Comparison of ENCODE assay signal across 8 cellular contexts in the genomic region with DNA sequence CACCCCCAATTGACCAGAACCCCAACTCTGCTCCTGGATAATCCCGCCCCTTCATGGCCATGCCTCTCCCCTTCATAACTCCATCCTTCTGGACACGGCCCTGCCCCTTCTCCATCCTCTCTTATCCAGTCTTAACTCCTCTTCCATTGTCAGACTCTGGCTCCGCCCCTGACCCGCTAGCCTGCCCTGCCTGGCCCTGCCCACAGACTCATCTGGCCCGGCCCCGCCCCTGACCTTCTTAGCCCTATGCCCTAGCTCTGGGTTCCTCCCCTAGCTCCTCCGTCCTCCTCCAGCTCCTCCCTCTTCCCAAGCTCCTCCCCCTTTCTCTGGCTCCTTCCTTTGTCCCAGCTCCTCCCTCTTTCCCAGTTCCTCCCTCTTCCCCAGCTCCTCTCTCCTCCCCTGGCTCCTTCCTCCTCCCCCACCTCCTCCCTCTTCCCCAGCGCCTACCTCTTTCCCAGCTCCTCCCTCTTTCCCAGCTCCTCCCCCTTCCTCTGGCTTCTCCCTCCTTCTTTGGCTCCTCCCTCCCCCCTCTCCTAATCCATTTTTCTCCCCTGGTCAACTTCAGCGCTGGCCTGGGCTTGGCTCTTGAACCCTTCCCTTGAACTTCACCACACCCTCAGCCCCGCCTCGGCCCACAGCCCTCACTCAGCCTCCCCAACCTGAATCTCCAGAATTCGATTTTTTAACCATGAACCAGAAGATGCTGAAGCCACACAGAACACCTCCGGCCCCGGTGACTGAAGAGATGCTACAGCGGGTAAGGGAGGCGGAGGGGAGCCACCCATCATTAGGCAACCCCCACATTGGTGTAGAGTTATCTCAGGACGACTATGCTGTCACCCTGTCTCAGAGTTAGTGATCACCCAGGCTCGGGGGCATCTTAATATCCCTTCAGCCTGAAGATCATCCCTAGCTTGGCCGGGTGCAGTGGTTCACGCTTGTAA. TPM values are rescaled to one million over a fixed set of nuclear protein-coding genes. Genes with fewer than 3 reads are reported as not detected.
DNase-seq lines count a peak whose midpoint lies in the region; ATAC-seq and TF ChIP-seq lines count a peak whose summit lies in the region.

No MANE protein-coding gene starts in this region.

- H3K9me3 ChIP-seq in liver (ENCODE audit: control insufficient read depth in 4 of 4, low read length in 3 of 4) = no peaks in the 10 kb centered on the region
- H3K9me3 ChIP-seq in thoracic aorta = no peaks in the 10 kb centered on the region

- in situ Hi-C loops in G401 (cut with HindIII; ENCODE audit: low sequenced_read_pairs) = no loop called here

- no peaks in the 10 kb centered on the region for H3K27me3 ChIP-seq in liver (ENCODE audit: control insufficient read depth in 4 of 4, insufficient read depth in 4 of 4, low read length in 3 of 4)
- no peaks in the 10 kb centered on the region for H3K27me3 ChIP-seq in thoracic aorta (replicated peaks; ENCODE audit: insufficient read depth)

- no peaks in the 10 kb centered on the region for H3K9me3 Mint-ChIP-seq in T-cell
- H3K9me3 Mint-ChIP-seq in dendritic cell treated with granulocyte-macrophage colony-stimulating factor and Interleukin-4, amounts not matched to agents 40 ng/mL and 50 ng/mL, for 4 days = no peaks in the 10 kb centered on the region

- DNase-seq in G401 (ENCODE audit: low spot score) = peak; percentile 73
- peak; percentile 90 for DNase-seq in NCI-H1436 (lab: John Stamatoyannopoulos, UW)
- peak in 15 of 34 experiments; percentile 24 to 51 (median 41) for DNase-seq in T-cell
- peak; percentile 62 for DNase-seq in thoracic aorta (ENCODE audit: low spot score)

- CTCF ChIA-PET in T-cell (lab: Charles Lee) = interaction anchor here (0.6 to 0.7 kb wide), 2 partner anchors 9 to 110 kb away, joined by 3 read pairs; a partner anchor contains a TSS

- ATAC-seq in T-cell (replicated peaks in 1 of 4) (peak; percentile 35 to 58 (median 56)), thoracic aorta (ENCODE audit: insufficient number of reproducible peaks, low FRiP score, low read depth) (peak; percentile 63), GM21360 (IDR thresholded peaks at IDR 0.05; ENCODE audit: unreplicated experiment) (no peak), HG03039 (IDR thresholded peaks at IDR 0.05; ENCODE audit: unreplicated experiment) (no peak)

- H3K36me3 ChIP-seq in liver (ENCODE audit: control insufficient read depth in 4 of 4, insufficient read depth in 3 of 4, low read depth in 1 of 4, low read length in 3 of 4) (no peaks in the 10 kb centered on the region), thoracic aorta (no peaks in the 10 kb centered on the region)

- peaks cover 0 to 3% (median 0%) of the 10 kb centered on the region in 4 donors for H3K4me1 ChIP-seq in liver (ENCODE audit: control insufficient read depth in 4 of 4, insufficient read depth in 4 of 4, low read length in 3 of 4)
- H3K4me1 ChIP-seq in thoracic aorta (ENCODE audit: control insufficient read depth in 1 of 2, low read depth in 2 of 2) = peaks cover 0 to 5% of the 10 kb centered on the region in 2 donors

- POLR2A ChIA-PET in T-cell (lab: Charles Lee) = interaction anchor here in 1 of 2 donors (0.6 kb wide), 1 partner anchor 84 kb away, joined by 3 read pairs; no protein-coding TSS in a partner anchor

- no peak overlapping the region for H3K4me3 ChIP-seq in liver (ENCODE audit: low read depth in 1 of 3, low read length in 3 of 3)
- no peak overlapping the region for H3K4me3 ChIP-seq in thoracic aorta

- H3K36me3 Mint-ChIP-seq in T-cell = no peaks in the 10 kb centered on the region
- H3K36me3 Mint-ChIP-seq in dendritic cell treated with granulocyte-macrophage colony-stimulating factor and Interleukin-4, amounts not matched to agents 40 ng/mL and 50 ng/mL, for 4 days (ENCODE audit: low read depth) = no peaks in the 10 kb centered on the region

- WGBS in liver = 50% methylated on average over 20 of the region's 20 CpGs

- no peak overlapping the region for H3K27ac Mint-ChIP-seq in T-cell
- H3K27ac Mint-ChIP-seq in dendritic cell treated with granulocyte-macrophage colony-stimulating factor and Interleukin-4, amounts not matched to agents 40 ng/mL and 50 ng/mL, for 4 days = peak overlapping the region; percentile 76

- peak overlapping the region in 1 of 3 donors; percentile 25 for H3K4me3 Mint-ChIP-seq in T-cell
- H3K4me3 Mint-ChIP-seq in dendritic cell treated with granulocyte-macrophage colony-stimulating factor and Interleukin-4, amounts not matched to agents 40 ng/mL and 50 ng/mL, for 4 days = peak overlapping the region; percentile 66

- intact Hi-C loops in dendritic cell treated with granulocyte-macrophage colony-stimulating factor and Interleukin-4, amounts not matched to agents 40 ng/mL and 50 ng/mL, for 4 days (cut with micrococcal nuclease) = loop anchor here (2.0 kb wide), 1 partner anchor 28 kb away; a partner anchor contains a TSS

- no peak for TF ChIP-seq RAD21 in liver (IDR thresholded peaks at IDR 0.05)

- H3K27me3 Mint-ChIP-seq in T-cell = peaks cover 19 to 34% of the 10 kb centered on the region in 2 donors
- H3K27me3 Mint-ChIP-seq in dendritic cell treated with granulocyte-macrophage colony-stimulating factor and Interleukin-4, amounts not matched to agents 40 ng/mL and 50 ng/mL, for 4 days = peaks cover 48% of the 10 kb centered on the region

- no peak overlapping the region for H3K27ac ChIP-seq in liver (ENCODE audit: low read depth in 1 of 2, low read length in 2 of 2)
- no peak overlapping the region for H3K27ac ChIP-seq in thoracic aorta

- peaks cover 9 to 12% (median 10%) of the 10 kb centered on the region in 3 donors for H3K4me1 Mint-ChIP-seq in T-cell
- peaks cover 38% of the 10 kb centered on the region for H3K4me1 Mint-ChIP-seq in dendritic cell treated with granulocyte-macrophage colony-stimulating factor and Interleukin-4, amounts not matched to agents 40 ng/mL and 50 ng/mL, for 4 days (ENCODE audit: low read depth)

- H3K9ac ChIP-seq in liver (ENCODE audit: low read depth in 1 of 2, low read length in 2 of 2) = no peak overlapping the region

- no peak for TF ChIP-seq CTCF in liver (IDR thresholded peaks at IDR 0.05; ENCODE audit: low read depth, low read length, missing input control)
- no peak for TF ChIP-seq CTCF in thoracic aorta (IDR thresholded peaks at IDR 0.05)

TF ChIP-seq in liver, 16 proteins besides CTCF, POLR2A, EP300 and RAD21:
- peak; percentile 44 for TF ChIP-seq SP1 (IDR thresholded peaks at IDR 0.05)
- peak; percentile 57 for TF ChIP-seq NR2F2 (IDR thresholded peaks at IDR 0.05)
- TF ChIP-seq FOXA2 (IDR thresholded peaks at IDR 0.05) = no peak

RNA-seq across cellular contexts. Expression of a gene that starts 9.2 kb away (rescaled TPM):
- 25.3 and 40.1 TPM in 2 replicates for total RNA-seq in G401 (2014; rRNA removed; shearing (Covaris generic))
- 10 to 100 TPM in 1 of 5 donors, 1 to 10 TPM in 4; 4.3 to 10.3 (median 8.5) TPM for total RNA-seq in T-cell
- total RNA-seq in liver = 1 to 10 TPM; 5.7 to 9.5 TPM
- polyA plus RNA-seq in liver = 10 to 100 TPM; 15.6 to 18.2 TPM
- 10 to 100 TPM; 44.5 to 88.9 TPM for total RNA-seq in thoracic aorta

RNA-seq across cellular contexts. Expression of a gene that starts 15.8 kb away (rescaled TPM):
- 6.2 and 16.9 TPM in 2 replicates for total RNA-seq in G401 (2014; rRNA removed; shearing (Covaris generic))
- 10 to 100 TPM; 13.0 to 16.7 (median 15.3) TPM for total RNA-seq in T-cell
- total RNA-seq in liver = 10 to 100 TPM; 10.9 to 13.2 TPM
- polyA plus RNA-seq in liver = 10 to 100 TPM; 14.1 to 17.0 TPM
- total RNA-seq in thoracic aorta = 10 to 100 TPM; 19.6 to 34.8 TPM

RNA-seq across cellular contexts. Expression of a gene that starts 17.8 kb away (rescaled TPM):
- 3.5 and 6.6 TPM in 2 replicates for total RNA-seq in G401 (2014; rRNA removed; shearing (Covaris generic))
- 1 to 10 TPM in 1 of 5 donors, under 1 TPM in 3, not detected in 1; 0.35 to 1.1 (median 0.67) TPM for total RNA-seq in T-cell
- 1 to 10 TPM; 1.9 to 7.7 TPM for total RNA-seq in liver
- polyA plus RNA-seq in liver = 10 to 100 TPM in 1 of 2 donors, 1 to 10 TPM in 1; 8.6 to 10.9 TPM
- total RNA-seq in thoracic aorta = under 1 TPM in 1 of 2 donors, not detected in 1; 0.63 TPM

RNA-seq across cellular contexts. Expression of a gene that starts 28.9 kb away (rescaled TPM):
- total RNA-seq in G401 (2014; rRNA removed; shearing (Covaris generic)) = 74.6 and 97.9 TPM in 2 replicates
- total RNA-seq in T-cell = 100 to 1,000 TPM in 3 of 5 donors, 10 to 100 TPM in 2; 88.4 to 158 (median 125) TPM
- 10 to 100 TPM; 33.0 to 68.4 TPM for total RNA-seq in liver
- 10 to 100 TPM; 20.9 to 22.9 TPM for polyA plus RNA-seq in liver
- 100 to 1,000 TPM; 128 to 143 TPM for total RNA-seq in thoracic aorta

Comparison
In these comparisons a context has a peak if more than half of its experiments do, and no peak if none do; other contexts are left out.
1. ATAC-seq: peak in T-cell (4 of 4) and thoracic aorta (single experiment); none in GM21360 (single experiment) and HG03039 (single experiment).